In the genomic region with DNA sequence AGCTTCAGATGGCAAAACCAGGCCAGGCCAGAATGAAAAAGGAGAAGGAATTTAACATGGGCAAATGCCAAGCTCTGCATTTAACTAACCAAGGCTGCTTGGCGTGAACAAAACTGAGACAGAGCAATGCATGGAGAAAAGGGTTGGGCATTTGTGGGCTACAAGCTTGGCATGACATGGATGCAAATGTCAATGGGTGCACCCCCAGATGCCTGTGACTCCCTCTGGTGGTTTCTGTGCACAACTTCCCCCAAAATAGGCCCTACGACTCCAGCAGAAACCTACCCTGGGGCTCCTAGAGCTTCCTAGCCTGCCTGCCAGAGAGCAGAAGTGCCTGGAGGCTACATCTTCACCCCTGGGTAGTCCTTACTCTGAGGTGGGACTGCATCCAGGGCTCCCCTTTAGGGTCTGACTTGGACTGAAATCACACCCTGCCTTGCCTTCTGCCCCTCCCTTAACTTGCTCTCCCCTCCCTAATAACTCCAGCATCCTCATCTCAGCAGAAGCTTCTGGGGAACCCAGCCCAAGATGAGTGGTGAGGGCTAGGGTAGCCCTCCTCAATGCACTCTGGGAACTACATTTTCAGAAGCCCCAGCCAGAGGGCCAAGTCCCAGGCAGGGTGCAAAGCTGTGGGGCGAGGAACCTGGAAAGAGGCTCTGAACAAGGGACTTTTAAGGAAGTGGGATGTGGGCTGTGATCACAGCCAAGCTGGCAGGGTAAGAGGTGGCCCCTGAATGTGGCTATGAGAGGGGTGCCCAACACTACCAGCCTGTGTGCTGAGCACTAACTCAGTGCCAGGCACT, we compare ENCODE assay signal across 2 cellular contexts.
TF ChIP-seq lines count a peak whose summit lies in the region.

No MANE protein-coding gene starts in this region.

TF ChIP-seq in IMR-90, 13 proteins besides CTCF, POLR2A, EP300 and RAD21:
- TF ChIP-seq FOS (IDR thresholded peaks at IDR 0.05; ENCODE audit: low read depth, low read length) (no peak), SMC3 (IDR thresholded peaks at IDR 0.05; ENCODE audit: low read depth, low read length) (peak; percentile 57)

TF ChIP-seq in GM12878, 131 proteins besides CTCF, POLR2A, EP300 and RAD21:
- TF ChIP-seq, protein P1, sequence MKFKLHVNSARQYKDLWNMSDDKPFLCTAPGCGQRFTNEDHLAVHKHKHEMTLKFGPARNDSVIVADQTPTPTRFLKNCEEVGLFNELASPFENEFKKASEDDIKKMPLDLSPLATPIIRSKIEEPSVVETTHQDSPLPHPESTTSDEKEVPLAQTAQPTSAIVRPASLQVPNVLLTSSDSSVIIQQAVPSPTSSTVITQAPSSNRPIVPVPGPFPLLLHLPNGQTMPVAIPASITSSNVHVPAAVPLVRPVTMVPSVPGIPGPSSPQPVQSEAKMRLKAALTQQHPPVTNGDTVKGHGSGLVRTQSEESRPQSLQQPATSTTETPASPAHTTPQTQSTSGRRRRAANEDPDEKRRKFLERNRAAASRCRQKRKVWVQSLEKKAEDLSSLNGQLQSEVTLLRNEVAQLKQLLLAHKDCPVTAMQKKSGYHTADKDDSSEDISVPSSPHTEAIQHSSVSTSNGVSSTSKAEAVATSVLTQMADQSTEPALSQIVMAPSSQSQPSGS (IDR thresholded peaks at IDR 0.05; ENCODE audit: low read length) = no peak
TF ChIP-seq in GM12878: peak in this region for 0.
